ENCODE assay signal across 8 cellular contexts in genomic region chr12:46383654-46384450, GRCh38. TPM values are rescaled to one million over a fixed set of nuclear protein-coding genes. Genes with fewer than 3 reads are reported as not detected.
DNase-seq lines count a peak whose midpoint lies in the region; ATAC-seq and TF ChIP-seq lines count a peak whose summit lies in the region.

No MANE protein-coding gene starts in this region.

- no peak for DNase-seq in AG04449 (ENCODE audit: low read depth, low spot score)
- DNase-seq in NCI-H69 (lab: John Stamatoyannopoulos, UW), result peak; percentile 87
- peak; percentile 72 for DNase-seq in activated CD8-positive, alpha-beta memory T cell treated with anti-CD3 and anti-CD28 coated beads, Interleukin-2, amount 50 U/mL, for 4 hours
- peak; percentile 60 for DNase-seq in endothelial cell (ENCODE audit: low spot score)
- peak; percentile 51 for DNase-seq in stimulated activated CD8-positive, alpha-beta memory T cell treated with anti-CD3 and anti-CD28 coated beads, Interleukin-4, amount 100 ng/mL, for 24 hours (ENCODE audit: low read depth)

- peak overlapping the region; percentile 70 for H3K4me3 ChIP-seq in AG04449 (ENCODE audit: low read depth, low read length)
- H3K4me3 ChIP-seq in mucosa of rectum (ENCODE audit: low read length in 2 of 2), result peak overlapping the region; percentile 85 to 87

- no peaks in the 10 kb centered on the region for H3K9me3 Mint-ChIP-seq in endothelial cell (ENCODE audit: unreplicated experiment)

- no peaks in the 10 kb centered on the region for H3K27me3 ChIP-seq in mucosa of rectum (ENCODE audit: control insufficient read depth in 2 of 2, insufficient read depth in 2 of 2, low read length in 2 of 2)

- no peak for TF ChIP-seq CTCF in AG04449 (IDR thresholded peaks at IDR 0.05; ENCODE audit: insufficient read depth, low read length, missing control alignments)
- no peak for TF ChIP-seq CTCF in endothelial cell (IDR thresholded peaks at IDR 0.05; ENCODE audit: unreplicated experiment)

- CTCF ChIA-PET in AG04449 (lab: Yijun Ruan, JAX), result no interaction called here

- ATAC-seq in HG03066 (IDR thresholded peaks at IDR 0.05; ENCODE audit: low read depth, unreplicated experiment), result peak; percentile 42

- H3K36me3 Mint-ChIP-seq in endothelial cell (ENCODE audit: low read depth, unreplicated experiment), result no peaks in the 10 kb centered on the region

- H3K9ac ChIP-seq in mucosa of rectum (ENCODE audit: low read depth in 1 of 2, low read length in 2 of 2), result peak overlapping the region; percentile 94 to 96

- POLR2A ChIA-PET in AG04449 (lab: Yijun Ruan, JAX), result interaction anchor here (0.8 to 2.7 kb wide), 3 partner anchors 13 to 172 kb away, joined by 6 to 23 read pairs (median 6); no protein-coding TSS in a partner anchor

- H3K36me3 ChIP-seq in mucosa of rectum (ENCODE audit: control insufficient read depth in 2 of 2, insufficient read depth in 2 of 2, low read length in 2 of 2), result no peaks in the 10 kb centered on the region

- peak overlapping the region; percentile 100 for H3K27ac ChIP-seq in mucosa of rectum (ENCODE audit: low read depth in 2 of 2, low read length in 2 of 2)

- H3K4me3 Mint-ChIP-seq in endothelial cell (ENCODE audit: unreplicated experiment), result peak overlapping the region; percentile 89

- TF ChIP-seq POLR2A in GM18526 (IDR thresholded peaks at IDR 0.05; ENCODE audit: extremely low read depth, insufficient read length), result peak; percentile 52

- peaks cover 20% of the 10 kb centered on the region for H3K4me1 Mint-ChIP-seq in endothelial cell (ENCODE audit: unreplicated experiment)

- H3K9me3 ChIP-seq in mucosa of rectum (ENCODE audit: control insufficient read depth in 2 of 2, low read length in 2 of 2), result no peaks in the 10 kb centered on the region

- peaks cover 15 to 31% of the 10 kb centered on the region in 2 donors for H3K4me1 ChIP-seq in mucosa of rectum (ENCODE audit: control insufficient read depth in 2 of 2, insufficient read depth in 2 of 2, low read length in 2 of 2)

- peaks cover 3% of the 10 kb centered on the region for H3K27me3 Mint-ChIP-seq in endothelial cell (ENCODE audit: unreplicated experiment)

- peak overlapping the region; percentile 79 for H3K27ac Mint-ChIP-seq in endothelial cell (ENCODE audit: unreplicated experiment)

RNA-seq across cellular contexts. Expression of gene SLC38A2, which starts 11.3 kb away (rescaled TPM):
- total RNA-seq in endothelial cell (ENCODE audit: unreplicated experiment), result 249 TPM
